In genomic region chr1:37360011-37360410, GRCh38 we compare ENCODE assay signal across 19 cellular contexts.
"Had no signal": no experiment of that assay in that cellular context is flagged by ENCODE, and none has a peak within 500 bp of the region (broad histone marks: within the 10 kb centered on the region; RNA-seq: fewer than 3 reads in every experiment).

No MANE protein-coding gene starts in this region.

- H3K36me3 ChIP-seq: left lung, neural progenitor cell, upper lobe of right lung had no signal

- H3K27ac ChIP-seq: left lung, neural progenitor cell, upper lobe of right lung had no signal

- DNase-seq: activated B cell treated with CpG ODN at 0.5 μM for 24 hours; activated CD4-positive, alpha-beta T cell treated with anti-CD3 and anti-CD28 coated beads for 4 hours; activated CD4-positive, alpha-beta T cell treated with anti-CD3 and anti-CD28 coated beads, Interleukin-2, amount 50 U/mL, for 48 hours; activated CD8-positive, alpha-beta memory T cell treated with anti-CD3 and anti-CD28 coated beads, Interleukin-2, amount 50 U/mL, for 48 hours; activated naive CD4-positive, alpha-beta T cell treated with Interleukin-2 at 50 U/mL for 16 hours; activated naive CD8-positive, alpha-beta T cell treated with anti-CD3 and anti-CD28 coated beads for 36 hours; activated T-cell treated with anti-CD3 and anti-CD28 coated beads, Interleukin-2, amount 50 U/mL, for 4 hours; central memory CD4-positive, alpha-beta T cell; dermis blood vessel endothelial cell; effector memory CD8-positive, alpha-beta T cell; foreskin melanocyte; left lung; naive thymus-derived CD8-positive, alpha-beta T cell; stimulated activated CD4-positive, alpha-beta T cell treated with anti-CD3 and anti-CD28 coated beads, Interleukin-2, amount 100 ng/mL, for 48 hours; stimulated activated CD8-positive, alpha-beta memory T cell treated with anti-CD3 and anti-CD28 coated beads, Interleukin-4, amount 100 ng/mL, for 48 hours; stimulated activated naive CD4-positive, alpha-beta T cell; upper lobe of right lung had no signal

- H3K4me1 ChIP-seq: left lung, upper lobe of right lung had no signal

- H3K9me3 ChIP-seq: left lung, upper lobe of right lung had no signal

- H3K9ac ChIP-seq: neural progenitor cell had no signal

- H3K4me3 ChIP-seq: left lung, lung, neural progenitor cell, upper lobe of right lung had no signal

- H3K27me3 ChIP-seq: neural progenitor cell had no signal

- H2AFZ ChIP-seq: neural progenitor cell had no signal

- H3K4me2 ChIP-seq: neural progenitor cell had no signal
